ENCODE assay signal across 8 cellular contexts in the genomic region with DNA sequence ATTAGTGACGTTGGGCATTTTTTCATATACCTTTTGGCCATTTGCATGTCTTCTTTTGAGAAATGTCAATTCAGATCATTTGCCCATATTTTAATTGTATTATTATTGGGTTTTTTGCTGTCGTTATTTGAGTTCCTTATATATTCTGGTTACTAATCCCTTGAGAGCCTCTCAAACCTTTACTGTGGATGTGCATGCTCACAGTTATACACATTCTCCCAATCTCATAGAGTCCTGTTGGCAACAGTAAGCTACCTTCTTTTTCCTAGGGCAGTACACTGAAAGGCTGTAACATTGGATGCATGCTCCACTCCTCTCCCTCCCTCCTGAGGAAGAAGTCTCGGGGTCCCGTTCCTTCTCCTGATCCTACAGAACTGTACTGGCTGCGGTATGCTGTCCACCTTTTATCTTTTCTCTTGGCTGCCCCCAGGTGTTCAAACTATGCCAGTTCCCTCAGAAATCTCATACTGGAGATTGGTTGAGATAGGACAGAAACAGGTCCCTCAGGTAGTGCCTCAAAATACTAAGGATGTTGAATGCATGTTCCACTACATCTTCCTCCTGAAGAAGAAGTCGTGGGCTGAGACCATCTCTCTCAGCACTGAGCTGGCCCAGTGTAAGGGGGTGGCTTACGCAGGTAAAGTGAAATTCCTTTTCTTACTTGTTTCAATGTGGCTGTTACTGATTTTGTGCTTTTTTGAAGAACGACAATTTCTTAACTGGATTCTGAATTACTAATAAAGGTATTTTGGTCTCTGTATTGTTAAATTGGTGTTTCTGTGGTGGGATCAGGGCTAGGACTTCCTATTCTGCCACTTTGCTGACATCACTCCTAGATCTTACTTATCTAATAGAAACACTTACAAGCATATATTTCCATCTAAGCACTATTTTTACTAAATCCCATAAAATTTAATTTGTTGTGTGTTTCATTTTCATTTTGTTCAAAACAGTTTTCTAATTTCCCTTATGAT.
DNase-seq lines count a peak whose midpoint lies in the region; ATAC-seq, FAIRE-seq and TF ChIP-seq lines count a peak whose summit lies in the region.

No MANE protein-coding gene starts in this region.

- no peaks in the 10 kb centered on the region for H3K27me3 ChIP-seq in small intestine (ENCODE audit: control insufficient read depth in 2 of 2, insufficient read depth in 2 of 2, low read length in 2 of 2)

- peak; percentile 41 for FAIRE-seq in small intestine (lab: Jason Lieb, UNC)

- DNase-seq in NCI-H510A treated with DMSO at 0.1 percent for 48 hours (lab: John Stamatoyannopoulos, UW) (peak; percentile 13), NCI-H510A (lab: John Stamatoyannopoulos, UW) (no peak), NCI-H526 treated with DMSO at 0.1 percent for 48 hours (lab: John Stamatoyannopoulos, UW) (peak; percentile 36), activated T-cell treated with anti-CD3 and anti-CD28 coated beads for 1 hour (ENCODE audit: low read depth) (peak; percentile 5), fibroblast of the aortic adventitia (ENCODE audit: low read depth) (peak; percentile 38), small intestine (peak; percentile 33), NCI-H774 (lab: John Stamatoyannopoulos, UW) (no peak)

- no peak overlapping the region for H3K27ac ChIP-seq in small intestine (ENCODE audit: low read depth in 1 of 2, low read length in 1 of 2)

- H3K4me3 ChIP-seq in fibroblast of the aortic adventitia (ENCODE audit: low read depth, low read length) (no peak overlapping the region), small intestine (ENCODE audit: low read depth in 1 of 2, low read length in 2 of 2) (no peak overlapping the region)

- no peaks in the 10 kb centered on the region for H3K4me1 ChIP-seq in small intestine (ENCODE audit: control insufficient read depth in 2 of 2, insufficient read depth in 1 of 2, low read depth in 1 of 2, low read length in 1 of 2)

- H3K9me3 ChIP-seq in small intestine (ENCODE audit: control insufficient read depth, low read depth), result no peaks in the 10 kb centered on the region

- H3K36me3 ChIP-seq in small intestine (ENCODE audit: control insufficient read depth in 2 of 2, insufficient read depth in 2 of 2, low read length in 2 of 2), result no peaks in the 10 kb centered on the region

- WGBS in small intestine, 3 donors, result 31 to 39% (median 35%) methylated on average over 8 of the region's 8 CpGs

- ATAC-seq in HG02610 (IDR thresholded peaks at IDR 0.05; ENCODE audit: unreplicated experiment), result peak; percentile 76

- TF ChIP-seq CTCF in fibroblast of the aortic adventitia (IDR thresholded peaks at IDR 0.05; ENCODE audit: insufficient read depth, low read length), result peak; percentile 51

Comparison
In these comparisons a context has a peak if more than half of its experiments do, and no peak if none do; other contexts are left out.
1. DNase-seq: peak in NCI-H510A treated with DMSO at 0.1 percent for 48 hours (single experiment), NCI-H526 treated with DMSO at 0.1 percent for 48 hours (single experiment), activated T-cell treated with anti-CD3 and anti-CD28 coated beads for 1 hour (single experiment), fibroblast of the aortic adventitia (single experiment) and small intestine (single experiment); none in NCI-H510A (single experiment) and NCI-H774 (single experiment).